In the genomic region with DNA sequence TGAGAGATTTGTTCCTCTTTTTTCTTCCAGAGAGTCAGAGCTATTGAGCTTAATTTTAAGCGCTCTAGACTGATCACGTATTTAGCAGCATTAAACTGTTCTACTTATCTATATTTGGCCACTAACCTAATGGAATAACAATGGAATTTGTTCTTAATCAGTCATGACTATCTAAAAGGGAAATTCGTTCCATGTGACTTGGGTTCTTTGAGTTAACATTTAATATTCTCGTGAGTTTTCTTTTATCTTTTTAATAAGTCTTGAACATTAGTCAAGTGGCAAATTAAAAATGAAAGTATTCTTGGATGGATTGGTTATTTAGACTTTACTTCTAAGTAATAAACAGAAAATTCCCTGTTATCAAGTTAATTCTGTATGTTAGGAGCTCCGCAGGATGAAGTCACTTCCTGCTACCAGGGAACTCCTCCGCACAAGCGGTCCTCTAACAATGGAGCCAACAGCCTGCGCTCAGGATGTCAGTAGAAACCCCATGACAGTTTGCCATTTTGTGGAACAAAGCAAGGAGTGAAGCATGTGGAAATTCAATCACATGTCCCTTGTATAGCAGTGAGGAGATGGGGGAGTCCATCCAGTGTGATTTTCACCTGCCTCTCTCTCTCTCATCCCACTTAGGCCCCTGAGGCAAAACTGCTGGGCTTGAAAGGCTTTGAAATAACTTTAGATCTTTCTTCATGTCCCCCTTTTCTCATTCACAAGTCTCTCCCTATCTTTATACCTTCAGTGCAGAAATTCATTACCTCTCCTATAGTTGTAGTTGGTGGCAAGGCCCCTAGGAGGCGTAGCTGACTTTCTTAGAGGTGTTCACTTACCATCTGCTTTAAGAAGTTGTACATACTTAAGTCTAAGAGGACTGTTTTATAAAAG, we compare ENCODE assay signal across 8 cellular contexts.
DNase-seq lines count a peak whose midpoint lies in the region; ATAC-seq and TF ChIP-seq lines count a peak whose summit lies in the region.

No MANE protein-coding gene starts in this region.

- no peaks in the 10 kb centered on the region for H3K9me3 ChIP-seq in upper lobe of right lung

- H3K27ac ChIP-seq in upper lobe of right lung = peak overlapping the region; percentile 12

- intact Hi-C loops in upper lobe of right lung (cut with DNase I) = no loop called here

- TF ChIP-seq CTCF in WI38 (IDR thresholded peaks at IDR 0.05; ENCODE audit: low read depth, low read length) (peak; percentile 54), upper lobe of right lung (IDR thresholded peaks at IDR 0.05) (peak; percentile 37)

- no peaks in the 10 kb centered on the region for H3K27me3 ChIP-seq in upper lobe of right lung

- ATAC-seq in HG03354 (IDR thresholded peaks at IDR 0.05; ENCODE audit: poor library complexity, severe bottlenecking, unreplicated experiment) = peak; percentile 72
- ATAC-seq in upper lobe of right lung = peak; percentile 46
- no peak for ATAC-seq in HG03039 (IDR thresholded peaks at IDR 0.05; ENCODE audit: unreplicated experiment)

- no peaks in the 10 kb centered on the region for H3K4me1 ChIP-seq in upper lobe of right lung

- H3K36me3 ChIP-seq in upper lobe of right lung = peaks cover 13% of the 10 kb centered on the region

- peak; percentile 58 for DNase-seq in DMS 273 (lab: John Stamatoyannopoulos, UW; ENCODE audit: unreplicated experiment)
- no peak for DNase-seq in DMS 273 treated with DMSO at 0.1 percent for 48 hours (lab: John Stamatoyannopoulos, UW)
- DNase-seq in iPS DF 4.7 (ENCODE audit: extremely low read depth, low spot score) = peak; percentile 49
- no peak for DNase-seq in upper lobe of right lung
- DNase-seq in NCI-H345 treated with DMSO at 0.1 percent for 48 hours (lab: John Stamatoyannopoulos, UW; ENCODE audit: unreplicated experiment) = no peak

- no peak overlapping the region for H3K4me3 ChIP-seq in WI38 (ENCODE audit: low read depth, low read length)
- no peak overlapping the region for H3K4me3 ChIP-seq in upper lobe of right lung

Comparison
In these comparisons a context has a peak if more than half of its experiments do, and no peak if none do; other contexts are left out.
1. DNase-seq: peak in DMS 273 (single experiment) and iPS DF 4.7 (single experiment); none in DMS 273 treated with DMSO at 0.1 percent for 48 hours (single experiment), upper lobe of right lung (single experiment) and NCI-H345 treated with DMSO at 0.1 percent for 48 hours (single experiment).